14 cellular contexts compared by ENCODE assay signal in genomic region chr1:110292327-110292741, GRCh38. TPM values are rescaled to one million over a fixed set of nuclear protein-coding genes. Genes with fewer than 3 reads are reported as not detected.
A peak's percentile ranks its signal among the peaks of the same experiment; 100 is the strongest.
DNase-seq lines count a peak whose midpoint lies in the region; ATAC-seq and TF ChIP-seq lines count a peak whose summit lies in the region.
"Had no signal": no experiment of that assay in that cellular context is flagged by ENCODE, and none has a peak within 500 bp of the region (broad histone marks: within the 10 kb centered on the region; RNA-seq: fewer than 3 reads in every experiment).

No MANE protein-coding gene starts in this region.

- DNase-seq in AML-193 (lab: John Stamatoyannopoulos, UW) (peak; percentile 61 to 68), LHCN-M2 (ENCODE audit: low read depth) (peak; percentile 41), adipocyte (ENCODE audit: low read depth) (peak; percentile 62), left lung (no peak), GM23338 (ENCODE audit: low spot score) (no peak)
- DNase-seq: CD4-positive, alpha-beta memory T cell; central memory CD4-positive, alpha-beta T cell; KBM-7; left ventricle myocardium superior had no signal

- no peak overlapping the region for H3K4me3 Mint-ChIP-seq in GM23338
- H3K4me3 Mint-ChIP-seq: CD4-positive, alpha-beta memory T cell; T-helper 2 cell treated with Interferon-gamma antibody and Interleukin-4, amounts not matched to agents 5 μg/mL and 100 μg/mL, for 36 hours had no signal

- no peaks in the 10 kb centered on the region for H3K9me3 Mint-ChIP-seq in GM23338
- H3K9me3 Mint-ChIP-seq: CD4-positive, alpha-beta memory T cell; T-helper 2 cell treated with Interferon-gamma antibody and Interleukin-4, amounts not matched to agents 5 μg/mL and 100 μg/mL, for 36 hours had no signal

- H3K4me3 ChIP-seq in adipocyte (ENCODE audit: low read length) (no peak overlapping the region), left lung (no peak overlapping the region), GM23338 (no peak overlapping the region)
- H3K4me3 ChIP-seq: transverse colon had no signal

- peaks cover 16% of the 10 kb centered on the region for H3K4me1 Mint-ChIP-seq in GM23338
- H3K4me1 Mint-ChIP-seq: CD4-positive, alpha-beta memory T cell had no signal

- H3K36me3 ChIP-seq in adipocyte (ENCODE audit: control insufficient read depth, insufficient read depth, low read length, severe bottlenecking) (no peaks in the 10 kb centered on the region), left lung (no peaks in the 10 kb centered on the region), GM23338 (ENCODE audit: insufficient read depth) (no peaks in the 10 kb centered on the region)
- H3K36me3 ChIP-seq: transverse colon had no signal

- peaks cover 22% of the 10 kb centered on the region for H3K4me1 ChIP-seq in adipocyte (ENCODE audit: control insufficient read depth, insufficient read depth, low read length)
- H3K4me1 ChIP-seq in left lung = peaks cover 0 to 19% of the 10 kb centered on the region in 2 donors
- H3K4me1 ChIP-seq in GM23338 (ENCODE audit: insufficient read depth) = 0 out of 2 replicates have a peak, but pooled peaks cover 3% of the 10 kb centered on the region

- TF ChIP-seq CTCF in left lung (IDR thresholded peaks at IDR 0.05) (no peak), GM23338 (conservative IDR thresholded peaks at IDR 0.05; ENCODE audit: low read depth in 2 of 2) (no peak)

- H4K20me1 ChIP-seq in GM23338 (replicated peaks; ENCODE audit: insufficient read depth) = no peaks in the 10 kb centered on the region

- no peaks in the 10 kb centered on the region for H3K79me2 ChIP-seq in GM23338 (replicated peaks; ENCODE audit: insufficient read depth)

- no peaks in the 10 kb centered on the region for H3K36me3 Mint-ChIP-seq in GM23338 (ENCODE audit: low read depth)
- H3K36me3 Mint-ChIP-seq: CD4-positive, alpha-beta memory T cell had no signal

- intact Hi-C loops in left lung (cut with DNase I) = no loop called here

- no peaks in the 10 kb centered on the region for H3K9me3 ChIP-seq in adipocyte (ENCODE audit: control insufficient read depth, low read length)
- H3K9me3 ChIP-seq in left lung = no peaks in the 10 kb centered on the region
- H3K9me3 ChIP-seq: transverse colon had no signal

- no peaks in the 10 kb centered on the region for H3K9me2 ChIP-seq in GM23338 (ENCODE audit: insufficient read depth)

- H3K27ac ChIP-seq in left lung (peak overlapping the region in 1 of 2 donors; percentile 45), GM23338 (ENCODE audit: low read depth) (no peak overlapping the region)

- peak overlapping the region; percentile 27 for H3K9ac ChIP-seq in adipocyte (ENCODE audit: low read length)

- peaks cover 3% of the 10 kb centered on the region for H3K27me3 Mint-ChIP-seq in GM23338 (ENCODE audit: insufficient read depth, low read depth, poor library complexity)
- H3K27me3 Mint-ChIP-seq: CD4-positive, alpha-beta memory T cell had no signal

- H3K27me3 ChIP-seq in adipocyte (replicated peaks; ENCODE audit: control insufficient read depth, insufficient read depth, low read length) = no peaks in the 10 kb centered on the region
- no peaks in the 10 kb centered on the region for H3K27me3 ChIP-seq in left lung
- H3K27me3 ChIP-seq in GM23338 (ENCODE audit: insufficient read depth) = no peaks in the 10 kb centered on the region

- ATAC-seq in left lung (peak; percentile 56), HG03135 (IDR thresholded peaks at IDR 0.05; ENCODE audit: unreplicated experiment) (no peak), GM23338 (no peak), HG03442 (IDR thresholded peaks at IDR 0.05; ENCODE audit: unreplicated experiment) (no peak), GM21528 (IDR thresholded peaks at IDR 0.05; ENCODE audit: low FRiP score, unreplicated experiment) (no peak)
- ATAC-seq: left ventricle myocardium superior had no signal

- H2AFZ ChIP-seq in GM23338 = no peak overlapping the region

- no peak overlapping the region for H3K4me2 ChIP-seq in GM23338

- no peak overlapping the region for H3K27ac Mint-ChIP-seq in GM23338
- H3K27ac Mint-ChIP-seq: CD4-positive, alpha-beta memory T cell; T-helper 2 cell treated with Interferon-gamma antibody and Interleukin-4, amounts not matched to agents 5 μg/mL and 100 μg/mL, for 36 hours had no signal

- H3F3A ChIP-seq in GM23338 (replicated peaks; ENCODE audit: low read depth) = no peaks in the 10 kb centered on the region

TF ChIP-seq in GM23338, 12 proteins besides CTCF, POLR2A, EP300 and RAD21:
- TF ChIP-seq, protein P1, sequence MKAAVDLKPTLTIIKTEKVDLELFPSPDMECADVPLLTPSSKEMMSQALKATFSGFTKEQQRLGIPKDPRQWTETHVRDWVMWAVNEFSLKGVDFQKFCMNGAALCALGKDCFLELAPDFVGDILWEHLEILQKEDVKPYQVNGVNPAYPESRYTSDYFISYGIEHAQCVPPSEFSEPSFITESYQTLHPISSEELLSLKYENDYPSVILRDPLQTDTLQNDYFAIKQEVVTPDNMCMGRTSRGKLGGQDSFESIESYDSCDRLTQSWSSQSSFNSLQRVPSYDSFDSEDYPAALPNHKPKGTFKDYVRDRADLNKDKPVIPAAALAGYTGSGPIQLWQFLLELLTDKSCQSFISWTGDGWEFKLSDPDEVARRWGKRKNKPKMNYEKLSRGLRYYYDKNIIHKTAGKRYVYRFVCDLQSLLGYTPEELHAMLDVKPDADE (IDR thresholded peaks at IDR 0.05) = no peak
- TF ChIP-seq EZH2 (IDR thresholded peaks at IDR 0.05; ENCODE audit: low read depth, unreplicated experiment) (no peak), STAT1 (IDR thresholded peaks at IDR 0.05; ENCODE audit: unreplicated experiment) (no peak), ZNF114 (CRISPR knock-in tag; IDR thresholded peaks at IDR 0.05) (no peak), POLR2AphosphoS5 (IDR thresholded peaks at IDR 0.05; ENCODE audit: low read depth) (no peak), JUNB (IDR thresholded peaks at IDR 0.05; ENCODE audit: unreplicated experiment) (no peak), NANOG (IDR thresholded peaks at IDR 0.05; ENCODE audit: borderline replicate concordance) (no peak)
TF ChIP-seq in GM23338: peak in this region for 0.

RNA-seq across cellular contexts. Expression of gene RBM15, which starts 46.8 kb away (rescaled TPM):
- total RNA-seq in LHCN-M2 (2014; rRNA removed) (30.3 and 33.3 TPM in 2 replicates), left lung (10 to 100 TPM; 20.6 to 24.3 TPM)
- 3.0 TPM for polyA plus RNA-seq in LHCN-M2 (2012)
- total RNA-seq in GM23338 (2014; rRNA removed; shearing (Covaris generic)) = 68.3 and 84.0 TPM in 2 replicates
- 20.6 and 20.8 TPM in 2 replicates for polyA plus RNA-seq in GM23338 (2016; fragmentation: Nextera tagmentation; extraction: Ambion mirVana)

Comparison
In these comparisons a context has a peak if more than half of its experiments do, and no peak if none do; other contexts are left out.
1. DNase-seq: peak in AML-193 (2 of 2), LHCN-M2 (single experiment) and adipocyte (single experiment); none in left lung (0 of 2) and GM23338 (single experiment).